In genomic region chr16:69467531-69468204, GRCh38 we compare ENCODE assay signal across 18 cellular contexts.
"Had no signal": no experiment of that assay in that cellular context is flagged by ENCODE, and none has a peak within 500 bp of the region (broad histone marks: within the 10 kb centered on the region; RNA-seq: fewer than 3 reads in every experiment).

No MANE protein-coding gene starts in this region.

- H3K9ac ChIP-seq: neural progenitor cell had no signal

- H3K27me3 Mint-ChIP-seq: activated B cell treated with CpG ODN at 0.5 μM for 24 hours; activated CD4-positive, alpha-beta T cell treated with anti-CD3 and anti-CD28 coated beads, Interleukin-2, amount 10 ng/mL, durations not matched to agents 24 days and 14 days; activated naive CD8-positive, alpha-beta T cell treated with anti-CD3 and anti-CD28 coated beads, Interleukin-2, amount 10 ng/mL, durations not matched to agents 7 days and 5 days; progenitor cell of endocrine pancreas had no signal

- H3K4me2 ChIP-seq: neural progenitor cell had no signal

- H3K27ac ChIP-seq: body of pancreas, coronary artery, foreskin keratinocyte, neural progenitor cell had no signal

- ATAC-seq: activated CD8-positive, alpha-beta T cell treated with anti-CD3 and anti-CD28 coated beads, Interleukin-2, amount 10 ng/mL, durations not matched to agents 7 days and 5 days; activated T-cell treated with anti-CD3 and anti-CD28 coated beads, Interleukin-2, amount 50 U/mL, for 4 hours; body of pancreas; foreskin keratinocyte had no signal

- H3K4me1 ChIP-seq: foreskin keratinocyte had no signal

- H3K4me3 ChIP-seq: body of pancreas, coronary artery, lung, neural progenitor cell had no signal

- H3K9me3 ChIP-seq: body of pancreas had no signal

- H3K4me3 Mint-ChIP-seq: activated B cell treated with CpG ODN at 0.5 μM for 24 hours; activated CD4-positive, alpha-beta T cell treated with anti-CD3 and anti-CD28 coated beads, Interleukin-2, amount 10 ng/mL, durations not matched to agents 24 days and 14 days; activated CD8-positive, alpha-beta T cell treated with anti-CD3 and anti-CD28 coated beads, Interleukin-2, amount 10 ng/mL, durations not matched to agents 7 days and 5 days; activated naive CD8-positive, alpha-beta T cell treated with anti-CD3 and anti-CD28 coated beads, Interleukin-2, amount 10 ng/mL, durations not matched to agents 7 days and 5 days; activated T-cell treated with anti-CD3 and anti-CD28 coated beads, Interleukin-2, amount 50 U/mL, for 4 hours; neural progenitor cell had no signal

- FAIRE-seq: keratinocyte, TTC549 had no signal

- H3K9me3 Mint-ChIP-seq: activated B cell treated with CpG ODN at 0.5 μM for 24 hours; activated CD4-positive, alpha-beta T cell treated with anti-CD3 and anti-CD28 coated beads, Interleukin-2, amount 10 ng/mL, durations not matched to agents 24 days and 14 days; activated naive CD8-positive, alpha-beta T cell treated with anti-CD3 and anti-CD28 coated beads, Interleukin-2, amount 10 ng/mL, durations not matched to agents 7 days and 5 days; activated T-cell treated with anti-CD3 and anti-CD28 coated beads, Interleukin-2, amount 50 U/mL, for 4 hours; neural progenitor cell had no signal

- DNase-seq: activated B cell treated with CpG ODN at 0.5 μM for 24 hours; activated CD4-positive, alpha-beta T cell treated with anti-CD3 and anti-CD28 coated beads, Interleukin-2, amount 10 ng/mL, durations not matched to agents 24 days and 14 days; activated CD8-positive, alpha-beta T cell treated with anti-CD3 and anti-CD28 coated beads, Interleukin-2, amount 10 ng/mL, durations not matched to agents 7 days and 5 days; activated gamma-delta T cell; activated naive CD8-positive, alpha-beta T cell treated with anti-CD3 and anti-CD28 coated beads, Interleukin-2, amount 10 ng/mL, durations not matched to agents 7 days and 5 days; activated T-cell treated with anti-CD3 and anti-CD28 coated beads, Interleukin-2, amount 50 U/mL, for 4 hours; amygdala; central memory CD4-positive, alpha-beta T cell; foreskin keratinocyte; hippocampal formation; stimulated activated naive CD4-positive, alpha-beta T cell had no signal

- H3K27me3 ChIP-seq: body of pancreas, foreskin keratinocyte, neural progenitor cell had no signal

- H3K27ac Mint-ChIP-seq: activated B cell treated with CpG ODN at 0.5 μM for 24 hours; activated CD8-positive, alpha-beta T cell treated with anti-CD3 and anti-CD28 coated beads, Interleukin-2, amount 10 ng/mL, durations not matched to agents 7 days and 5 days; activated naive CD8-positive, alpha-beta T cell treated with anti-CD3 and anti-CD28 coated beads, Interleukin-2, amount 10 ng/mL, durations not matched to agents 7 days and 5 days; neural progenitor cell; progenitor cell of endocrine pancreas had no signal
